In genomic region chr6:133956413-133957049, GRCh38 we compare ENCODE assay signal across 17 cellular contexts.
DNase-seq lines count a peak whose midpoint lies in the region; ATAC-seq and TF ChIP-seq lines count a peak whose summit lies in the region.
"Had no signal": no experiment of that assay in that cellular context is flagged by ENCODE, and none has a peak within 500 bp of the region (broad histone marks: within the 10 kb centered on the region; RNA-seq: fewer than 3 reads in every experiment).

No MANE protein-coding gene starts in this region.

- peaks cover 29% of the 10 kb centered on the region for H3K4me1 ChIP-seq in HEK293 (ENCODE audit: control insufficient read depth, insufficient read depth, low read length)
- peaks cover 49% of the 10 kb centered on the region for H3K4me1 ChIP-seq in OCI-LY1 (ENCODE audit: insufficient read depth, low read length, severe bottlenecking)

- H3K27ac ChIP-seq in HEK293 (ENCODE audit: extremely low read depth, low read depth, low read length) (no peak overlapping the region), OCI-LY1 (ENCODE audit: low read depth, low read length, poor library complexity, severe bottlenecking) (no peak overlapping the region)
- H3K27ac ChIP-seq: BLaER1 treated with 17β-estradiol and CSF1 and Interleukin-3, amounts not matched to agents 10 nM and 100 nM; epithelial cell of prostate; spleen had no signal

- no peak overlapping the region for H3K9ac ChIP-seq in OCI-LY1 (ENCODE audit: low read length)
- H3K9ac ChIP-seq: BLaER1 treated with 17β-estradiol and CSF1 and Interleukin-3, amounts not matched to agents 10 nM and 100 nM had no signal

- ATAC-seq in memory B cell (ENCODE audit: low read depth) (no peak), GM19463 (IDR thresholded peaks at IDR 0.05; ENCODE audit: unreplicated experiment) (no peak)
- ATAC-seq: HepG2, left cardiac atrium, Right ventricle myocardium inferior, T-cell had no signal

- H2AFZ ChIP-seq in OCI-LY1 (ENCODE audit: low read length): no peak overlapping the region

- H3K27me3 Mint-ChIP-seq in memory B cell: no peaks in the 10 kb centered on the region
- H3K27me3 Mint-ChIP-seq: activated CD4-positive, alpha-beta memory T cell treated with anti-CD3 and anti-CD28 coated beads for 36 hours; T-cell had no signal

- no peaks in the 10 kb centered on the region for H3K27me3 ChIP-seq in OCI-LY1 (ENCODE audit: insufficient read depth, low read length)
- H3K27me3 ChIP-seq: BLaER1 treated with 17β-estradiol and CSF1 and Interleukin-3, amounts not matched to agents 10 nM and 100 nM; spleen had no signal

- no peaks in the 10 kb centered on the region for H3F3A ChIP-seq in OCI-LY1 (ENCODE audit: insufficient read depth, low read length)

- no peaks in the 10 kb centered on the region for H3K9me3 ChIP-seq in HEK293 (ENCODE audit: control insufficient read depth, insufficient read depth, low read depth, low read length)
- no peaks in the 10 kb centered on the region for H3K9me3 ChIP-seq in OCI-LY1 (ENCODE audit: low read length)
- H3K9me3 ChIP-seq: spleen had no signal

- POLR2A ChIA-PET in HEK293 (lab: Yijun Ruan, JAX): interaction anchor here (0.6 kb wide), 1 partner anchor 12 kb away, joined by 3 read pairs; no protein-coding TSS in a partner anchor

- H3K27ac Mint-ChIP-seq in memory B cell: peak overlapping the region; percentile 11
- H3K27ac Mint-ChIP-seq: activated CD4-positive, alpha-beta memory T cell treated with anti-CD3 and anti-CD28 coated beads for 36 hours had no signal

- H3K9me3 Mint-ChIP-seq in memory B cell: no peaks in the 10 kb centered on the region
- H3K9me3 Mint-ChIP-seq: activated CD4-positive, alpha-beta memory T cell treated with anti-CD3 and anti-CD28 coated beads for 36 hours; T-cell had no signal

- H3K9me2 ChIP-seq in OCI-LY1 (ENCODE audit: low read depth, low read length): no peaks in the 10 kb centered on the region

- no peak overlapping the region for H3K4me3 Mint-ChIP-seq in memory B cell
- H3K4me3 Mint-ChIP-seq: activated CD4-positive, alpha-beta memory T cell treated with anti-CD3 and anti-CD28 coated beads for 36 hours; T-cell had no signal

- H3K79me2 ChIP-seq in OCI-LY1 (ENCODE audit: insufficient read depth, low read length): peaks cover 81% of the 10 kb centered on the region

- H3K36me3 Mint-ChIP-seq in memory B cell: peaks cover 2% of the 10 kb centered on the region
- H3K36me3 Mint-ChIP-seq: activated CD4-positive, alpha-beta memory T cell treated with anti-CD3 and anti-CD28 coated beads for 36 hours; T-cell had no signal

- TF ChIP-seq CTCF in HEK293 (tag by site-specific recombination; IDR thresholded peaks at IDR 0.05) (no peak), OCI-LY1 (IDR thresholded peaks at IDR 0.05; ENCODE audit: low read length) (no peak)

- H3K36me3 ChIP-seq in HEK293 (ENCODE audit: control insufficient read depth in 2 of 2, insufficient read depth in 1 of 2, low read length in 2 of 2): no peaks in the 10 kb centered on the region
- no peaks in the 10 kb centered on the region for H3K36me3 ChIP-seq in OCI-LY1 (ENCODE audit: insufficient read depth, low read length)
- H3K36me3 ChIP-seq: spleen had no signal

- peaks cover 43% of the 10 kb centered on the region for H3K4me1 Mint-ChIP-seq in memory B cell

- peak; percentile 25 to 77 (median 49) for DNase-seq in NCI-H1417 (lab: John Stamatoyannopoulos, UW)
- DNase-seq in NCI-H1417 treated with DMSO at 0.1 percent for 48 hours (lab: John Stamatoyannopoulos, UW): no peak
- DNase-seq in memory B cell (ENCODE audit: low spot score in 2 of 2): no peak
- no peak for DNase-seq in NK-92 (lab: John Stamatoyannopoulos, UW; ENCODE audit: unreplicated experiment)
- DNase-seq in NCI-H524 (lab: John Stamatoyannopoulos, UW): no peak
- DNase-seq: activated CD4-positive, alpha-beta memory T cell treated with anti-CD3 and anti-CD28 coated beads for 36 hours; left cardiac atrium; NCI-H2081 treated with DMSO at 0.1 percent for 48 hours; spleen; T-cell had no signal

- CTCF ChIA-PET in HEK293 (lab: Yijun Ruan, JAX): interaction anchor here (0.6 to 4.8 kb wide), 8 partner anchors 10 to 387 kb away, joined by 3 to 38 read pairs (median 4); no protein-coding TSS in a partner anchor

- no peaks in the 10 kb centered on the region for H4K20me1 ChIP-seq in OCI-LY1 (ENCODE audit: insufficient read depth, low read length)

- H3K4me3 ChIP-seq in HEK293 (ENCODE audit: low read depth, low read length) (no peak overlapping the region), OCI-LY1 (ENCODE audit: low read depth, low read length, poor library complexity, severe bottlenecking) (no peak overlapping the region)
- H3K4me3 ChIP-seq: BLaER1 treated with 17β-estradiol and CSF1 and Interleukin-3, amounts not matched to agents 10 nM and 100 nM; spleen had no signal

- H3K4me2 ChIP-seq in OCI-LY1 (ENCODE audit: low read length): peak overlapping the region; percentile 98; the same call in 1 of the 2 replicates

TF ChIP-seq in HEK293, 187 proteins besides CTCF, POLR2A, EP300 and RAD21 (continues in another document):
- no peak for TF ChIP-seq SP3 (tag by site-specific recombination; IDR thresholded peaks at IDR 0.05)
- no peak for TF ChIP-seq ZBTB48 (tag by site-specific recombination; IDR thresholded peaks at IDR 0.05)
- no peak for TF ChIP-seq BCL11B (tag by site-specific recombination; IDR thresholded peaks at IDR 0.05; ENCODE audit: low read depth)
- TF ChIP-seq ZBTB44 (tag by site-specific recombination; IDR thresholded peaks at IDR 0.05): no peak
- no peak for TF ChIP-seq ZNF768 (tag by site-specific recombination; IDR thresholded peaks at IDR 0.05)
- TF ChIP-seq ZSCAN5A (tag by site-specific recombination; IDR thresholded peaks at IDR 0.05): no peak
- TF ChIP-seq ZNF629 (tag by site-specific recombination; IDR thresholded peaks at IDR 0.05): no peak
- TF ChIP-seq ZBTB1 (tag by site-specific recombination; IDR thresholded peaks at IDR 0.05): no peak
- TF ChIP-seq ZNF654 (tag by site-specific recombination; IDR thresholded peaks at IDR 0.05; ENCODE audit: low read depth): peak; percentile 2; the same call in 1 of the 2 replicates
- TF ChIP-seq HOXD13 (CRISPR knock-in tag; IDR thresholded peaks at IDR 0.05; ENCODE audit: borderline replicate concordance): no peak
- TF ChIP-seq, protein P1, sequence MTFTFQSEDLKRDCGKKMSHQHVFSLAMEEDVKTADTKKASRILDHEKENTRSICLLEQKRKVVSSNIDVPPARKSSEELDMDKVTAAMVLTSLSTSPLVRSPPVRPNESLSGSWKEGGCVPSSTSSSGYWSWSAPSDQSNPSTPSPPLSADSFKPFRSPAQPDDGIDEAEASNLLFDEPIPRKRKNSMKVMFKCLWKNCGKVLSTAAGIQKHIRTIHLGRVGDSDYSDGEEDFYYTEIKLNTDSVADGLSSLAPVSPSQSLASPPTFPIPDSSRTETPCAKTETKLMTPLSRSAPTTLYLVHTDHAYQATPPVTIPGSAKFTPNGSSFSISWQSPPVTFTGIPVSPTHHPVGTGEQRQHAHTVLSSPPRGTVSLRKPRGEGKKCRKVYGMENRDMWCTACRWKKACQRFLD (tag by site-specific recombination; IDR thresholded peaks at IDR 0.05): no peak
- TF ChIP-seq ZNF114 (tag by site-specific recombination; IDR thresholded peaks at IDR 0.05): no peak
- TF ChIP-seq ZNF510 (tag by site-specific recombination; IDR thresholded peaks at IDR 0.05; ENCODE audit: insufficient replicate concordance): no peak

Comparison
In these comparisons a context has a peak if more than half of its experiments do, and no peak if none do; other contexts are left out.
1. DNase-seq: peak in NCI-H1417 (3 of 3); none in NCI-H1417 treated with DMSO at 0.1 percent for 48 hours (single experiment), memory B cell (0 of 2), NK-92 (single experiment) and NCI-H524 (0 of 2).